ENCODE assay signal across 1 cellular context in the genomic region with DNA sequence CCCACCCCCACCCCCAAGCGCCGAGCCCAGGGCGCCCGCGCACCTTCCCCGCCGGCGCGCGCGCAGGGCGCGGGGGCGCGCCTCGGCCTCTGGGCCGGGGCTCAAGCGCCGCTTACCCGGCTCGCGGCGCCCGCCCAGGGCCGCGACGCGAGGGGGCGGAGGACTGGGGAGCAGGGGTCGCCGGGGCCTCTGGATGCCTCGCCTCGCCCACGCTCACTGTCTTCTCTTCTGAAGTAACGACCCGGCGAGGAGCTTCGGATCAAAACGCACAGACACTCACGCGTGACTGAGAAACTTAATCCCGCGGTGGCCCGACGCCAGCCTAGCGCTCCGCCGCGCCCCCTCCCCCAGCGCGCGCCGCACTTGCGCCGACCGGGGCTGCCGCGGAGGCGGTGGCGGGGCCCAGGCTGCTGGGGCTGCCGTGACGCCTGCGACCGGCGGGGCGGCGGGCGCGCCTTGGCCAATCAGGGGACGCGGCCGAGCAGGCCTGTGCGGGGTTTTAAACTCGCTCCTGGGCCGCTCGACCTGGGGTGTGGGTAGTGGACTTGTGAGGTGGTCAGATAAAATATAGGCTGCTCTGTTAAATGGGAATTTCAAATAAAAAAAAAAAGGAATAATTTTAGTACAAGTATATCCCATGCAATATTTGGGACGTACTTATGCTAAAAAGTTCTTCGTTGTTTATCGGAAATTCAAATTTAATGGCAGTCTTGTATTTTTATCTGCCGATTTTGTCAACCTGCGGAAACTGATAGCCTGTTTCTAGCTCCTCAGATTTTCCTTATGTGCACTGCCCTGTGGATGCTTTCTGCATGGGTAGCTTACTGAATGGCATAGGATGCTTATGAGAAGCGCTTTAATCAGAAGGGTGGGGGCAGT.
TF ChIP-seq lines count a peak whose summit lies in the region.

A gene with protein sequence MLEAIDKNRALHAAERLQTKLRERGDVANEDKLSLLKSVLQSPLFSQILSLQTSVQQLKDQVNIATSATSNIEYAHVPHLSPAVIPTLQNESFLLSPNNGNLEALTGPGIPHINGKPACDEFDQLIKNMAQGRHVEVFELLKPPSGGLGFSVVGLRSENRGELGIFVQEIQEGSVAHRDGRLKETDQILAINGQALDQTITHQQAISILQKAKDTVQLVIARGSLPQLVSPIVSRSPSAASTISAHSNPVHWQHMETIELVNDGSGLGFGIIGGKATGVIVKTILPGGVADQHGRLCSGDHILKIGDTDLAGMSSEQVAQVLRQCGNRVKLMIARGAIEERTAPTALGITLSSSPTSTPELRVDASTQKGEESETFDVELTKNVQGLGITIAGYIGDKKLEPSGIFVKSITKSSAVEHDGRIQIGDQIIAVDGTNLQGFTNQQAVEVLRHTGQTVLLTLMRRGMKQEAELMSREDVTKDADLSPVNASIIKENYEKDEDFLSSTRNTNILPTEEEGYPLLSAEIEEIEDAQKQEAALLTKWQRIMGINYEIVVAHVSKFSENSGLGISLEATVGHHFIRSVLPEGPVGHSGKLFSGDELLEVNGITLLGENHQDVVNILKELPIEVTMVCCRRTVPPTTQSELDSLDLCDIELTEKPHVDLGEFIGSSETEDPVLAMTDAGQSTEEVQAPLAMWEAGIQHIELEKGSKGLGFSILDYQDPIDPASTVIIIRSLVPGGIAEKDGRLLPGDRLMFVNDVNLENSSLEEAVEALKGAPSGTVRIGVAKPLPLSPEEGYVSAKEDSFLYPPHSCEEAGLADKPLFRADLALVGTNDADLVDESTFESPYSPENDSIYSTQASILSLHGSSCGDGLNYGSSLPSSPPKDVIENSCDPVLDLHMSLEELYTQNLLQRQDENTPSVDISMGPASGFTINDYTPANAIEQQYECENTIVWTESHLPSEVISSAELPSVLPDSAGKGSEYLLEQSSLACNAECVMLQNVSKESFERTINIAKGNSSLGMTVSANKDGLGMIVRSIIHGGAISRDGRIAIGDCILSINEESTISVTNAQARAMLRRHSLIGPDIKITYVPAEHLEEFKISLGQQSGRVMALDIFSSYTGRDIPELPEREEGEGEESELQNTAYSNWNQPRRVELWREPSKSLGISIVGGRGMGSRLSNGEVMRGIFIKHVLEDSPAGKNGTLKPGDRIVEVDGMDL (N-terminal part only) (minus strand): TSS at position 409 of the 879 bp plus-strand sequence. CDS start 29,377 bp downstream, outside the sequence.

TF ChIP-seq in IMR-90, 13 proteins besides CTCF, POLR2A, EP300 and RAD21:
- TF ChIP-seq BHLHE40 (IDR thresholded peaks at IDR 0.05; ENCODE audit: low read depth, low read length) (peak; percentile 80; the same call in 1 of the 2 replicates), MXI1 (IDR thresholded peaks at IDR 0.05; ENCODE audit: borderline replicate concordance, low read depth, low read length) (no peak), FOS (IDR thresholded peaks at IDR 0.05; ENCODE audit: low read depth, low read length) (no peak), MAZ (IDR thresholded peaks at IDR 0.05; ENCODE audit: borderline replicate concordance, low read depth, low read length) (peak; percentile 62; the same call in 1 of the 2 replicates), NFE2L2 (IDR thresholded peaks at IDR 0.05; ENCODE audit: low read depth, low read length) (no peak), RFX5 (IDR thresholded peaks at IDR 0.05; ENCODE audit: low read depth, low read length) (no peak), RCOR1 (IDR thresholded peaks at IDR 0.05; ENCODE audit: insufficient replicate concordance, low read length) (no peak), CEBPB (IDR thresholded peaks at IDR 0.05; ENCODE audit: low read depth, low read length) (no peak), CHD1 (IDR thresholded peaks at IDR 0.05; ENCODE audit: low read depth, low read length) (no peak), SMC3 (IDR thresholded peaks at IDR 0.05; ENCODE audit: low read depth, low read length) (no peak), MAFK (IDR thresholded peaks at IDR 0.05; ENCODE audit: low read depth, low read length) (no peak)
- TF ChIP-seq, protein P1, sequence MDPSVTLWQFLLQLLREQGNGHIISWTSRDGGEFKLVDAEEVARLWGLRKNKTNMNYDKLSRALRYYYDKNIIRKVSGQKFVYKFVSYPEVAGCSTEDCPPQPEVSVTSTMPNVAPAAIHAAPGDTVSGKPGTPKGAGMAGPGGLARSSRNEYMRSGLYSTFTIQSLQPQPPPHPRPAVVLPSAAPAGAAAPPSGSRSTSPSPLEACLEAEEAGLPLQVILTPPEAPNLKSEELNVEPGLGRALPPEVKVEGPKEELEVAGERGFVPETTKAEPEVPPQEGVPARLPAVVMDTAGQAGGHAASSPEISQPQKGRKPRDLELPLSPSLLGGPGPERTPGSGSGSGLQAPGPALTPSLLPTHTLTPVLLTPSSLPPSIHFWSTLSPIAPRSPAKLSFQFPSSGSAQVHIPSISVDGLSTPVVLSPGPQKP (IDR thresholded peaks at IDR 0.05; ENCODE audit: borderline replicate concordance, low read depth, low read length): no peak
- TF ChIP-seq, protein P2, sequence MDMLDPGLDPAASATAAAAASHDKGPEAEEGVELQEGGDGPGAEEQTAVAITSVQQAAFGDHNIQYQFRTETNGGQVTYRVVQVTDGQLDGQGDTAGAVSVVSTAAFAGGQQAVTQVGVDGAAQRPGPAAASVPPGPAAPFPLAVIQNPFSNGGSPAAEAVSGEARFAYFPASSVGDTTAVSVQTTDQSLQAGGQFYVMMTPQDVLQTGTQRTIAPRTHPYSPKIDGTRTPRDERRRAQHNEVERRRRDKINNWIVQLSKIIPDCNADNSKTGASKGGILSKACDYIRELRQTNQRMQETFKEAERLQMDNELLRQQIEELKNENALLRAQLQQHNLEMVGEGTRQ (IDR thresholded peaks at IDR 0.05; ENCODE audit: low read depth, low read length): 0 out of 2 replicates have a peak, but pooled peaks have one; percentile 3
